In the genomic region with DNA sequence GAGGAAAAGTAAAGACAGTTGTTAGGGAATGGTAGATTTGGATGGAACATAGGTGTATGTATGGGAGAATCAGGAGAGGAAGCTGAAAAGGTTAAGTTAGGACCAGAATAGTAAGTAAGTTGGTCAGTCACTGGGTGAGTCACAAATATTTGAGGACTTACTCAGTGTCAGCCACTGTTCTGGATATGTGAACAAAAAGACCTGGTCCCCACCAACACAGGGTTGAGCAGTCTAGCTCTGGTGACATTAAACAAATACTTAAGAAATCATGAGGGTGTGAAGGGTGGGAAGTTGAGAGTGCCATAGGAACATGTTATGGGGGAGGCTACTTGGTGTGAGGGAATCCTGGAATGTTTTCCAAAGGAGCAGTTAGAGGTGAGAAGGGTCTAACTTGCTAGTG, we compare ENCODE assay signal across 12 cellular contexts.
DNase-seq lines count a peak whose midpoint lies in the region; ATAC-seq, FAIRE-seq and TF ChIP-seq lines count a peak whose summit lies in the region.
"Had no signal": no experiment of that assay in that cellular context is flagged by ENCODE, and none has a peak within 500 bp of the region (broad histone marks: within the 10 kb centered on the region; RNA-seq: fewer than 3 reads in every experiment).

No MANE protein-coding gene starts in this region.

- TF ChIP-seq CTCF in bronchial epithelial cell (IDR thresholded peaks at IDR 0.05; ENCODE audit: insufficient read depth, low read length, severe bottlenecking) (no peak), neutrophil (IDR thresholded peaks at IDR 0.05) (no peak), sigmoid colon (IDR thresholded peaks at IDR 0.05) (no peak)

- H3K9me3 ChIP-seq in neutrophil (no peaks in the 10 kb centered on the region), sigmoid colon (no peaks in the 10 kb centered on the region)
- H3K9me3 ChIP-seq: tibial nerve had no signal

- H3K27me3 ChIP-seq in bronchial epithelial cell (ENCODE audit: control insufficient read depth, insufficient read depth, low read length) (no peaks in the 10 kb centered on the region), neutrophil (no peaks in the 10 kb centered on the region), sigmoid colon (no peaks in the 10 kb centered on the region)
- H3K27me3 ChIP-seq: tibial nerve had no signal

- H3K4me3 ChIP-seq in bronchial epithelial cell (ENCODE audit: low read depth, low read length) = no peak overlapping the region
- no peak overlapping the region for H3K4me3 ChIP-seq in neutrophil (ENCODE audit: low read depth in 1 of 2, low read length in 1 of 2)
- no peak overlapping the region for H3K4me3 ChIP-seq in sigmoid colon
- H3K4me3 ChIP-seq: tibial nerve had no signal

- TF ChIP-seq POLR2A in sigmoid colon (IDR thresholded peaks at IDR 0.05) = no peak

- DNase-seq in DMS53 treated with DMSO at 0.1 percent for 48 hours (lab: John Stamatoyannopoulos, UW; ENCODE audit: unreplicated experiment) (peak; percentile 47), LHCN-M2 (ENCODE audit: low read depth) (peak; percentile 78), bronchial epithelial cell (ENCODE audit: low read depth) (peak; percentile 84), sigmoid colon (no peak), COLO668 (lab: John Stamatoyannopoulos, UW; ENCODE audit: unreplicated experiment) (no peak), middle frontal gyrus (ENCODE audit: extremely low spot score, low spot score) (no peak)
- DNase-seq: activated CD4-positive, alpha-beta T cell treated with anti-CD3 and anti-CD28 coated beads for 36 hours; DMS153; stimulated activated CD4-positive, alpha-beta T cell treated with anti-CD3 and anti-CD28 coated beads, Interleukin-15, amount 100 ng/mL, for 24 hours had no signal

- FAIRE-seq in bronchial epithelial cell (lab: Jason Lieb, UNC) = peak; percentile 79

- intact Hi-C loops in sigmoid colon (cut with DNase I) = loop anchor here (5.0 kb wide), 1 partner anchor 258 kb away; no protein-coding TSS in a partner anchor

- no peak for TF ChIP-seq EP300 in sigmoid colon (IDR thresholded peaks at IDR 0.05)

- H3K4me1 ChIP-seq in neutrophil (ENCODE audit: control insufficient read depth in 1 of 2, insufficient read depth in 1 of 2, low read depth in 1 of 2, low read length in 1 of 2) (peaks cover 90 to 98% of the 10 kb centered on the region in 2 experiments), sigmoid colon (no peaks in the 10 kb centered on the region)

- no peak for ATAC-seq in HG03159 (IDR thresholded peaks at IDR 0.05; ENCODE audit: unreplicated experiment)
- ATAC-seq: activated CD4-positive, alpha-beta T cell treated with anti-CD3 and anti-CD28 coated beads for 36 hours had no signal

- H3K27ac ChIP-seq in neutrophil (peak overlapping the region; percentile 95), sigmoid colon (no peak overlapping the region)
- H3K27ac ChIP-seq: tibial nerve had no signal

- H3K36me3 ChIP-seq in bronchial epithelial cell (ENCODE audit: control insufficient read depth, insufficient read depth, low read length) = no peaks in the 10 kb centered on the region
- no peaks in the 10 kb centered on the region for H3K36me3 ChIP-seq in neutrophil
- no peaks in the 10 kb centered on the region for H3K36me3 ChIP-seq in sigmoid colon
- H3K36me3 ChIP-seq: tibial nerve had no signal

Comparison
In these comparisons a context has a peak if more than half of its experiments do, and no peak if none do; other contexts are left out.
1. DNase-seq: peak in DMS53 treated with DMSO at 0.1 percent for 48 hours (single experiment), LHCN-M2 (single experiment) and bronchial epithelial cell (single experiment); none in sigmoid colon (single experiment), COLO668 (single experiment) and middle frontal gyrus (single experiment).